ENCODE assay signal across 1 cellular context in genomic region chr10:77563638-77564270, GRCh38.
TF ChIP-seq lines count a peak whose summit lies in the region.

No MANE protein-coding gene starts in this region.

TF ChIP-seq in WTC11, 78 proteins besides CTCF, POLR2A, EP300 and RAD21 (continued from another document):
- TF ChIP-seq STAT6 (CRISPR knock-in tag; conservative IDR thresholded peaks at IDR 0.05; ENCODE audit: low read depth) (no peak), ZNF396 (CRISPR knock-in tag; IDR thresholded peaks at IDR 0.05; ENCODE audit: borderline replicate concordance) (no peak), ATF2 (CRISPR knock-in tag; IDR thresholded peaks at IDR 0.05; ENCODE audit: borderline replicate concordance, low read depth) (no peak), GABPB1 (CRISPR knock-in tag; IDR thresholded peaks at IDR 0.05) (no peak), TEAD4 (CRISPR knock-in tag; IDR thresholded peaks at IDR 0.05) (no peak)
